ENCODE assay signal across 36 cellular contexts in genomic region chr2:11427224-11427623, GRCh38.
"Had no signal": no experiment of that assay in that cellular context is flagged by ENCODE, and none has a peak within 500 bp of the region (broad histone marks: within the 10 kb centered on the region; RNA-seq: fewer than 3 reads in every experiment).

No MANE protein-coding gene starts in this region.

- H3K4me1 ChIP-seq: body of pancreas, breast epithelium had no signal

- H3K4me3 Mint-ChIP-seq: activated B cell treated with CpG ODN at 0.5 μM for 24 hours; activated CD4-positive, alpha-beta memory T cell treated with anti-CD3 and anti-CD28 coated beads for 36 hours; activated CD4-positive, alpha-beta T cell treated with anti-CD3 and anti-CD28 coated beads, Interleukin-2, amount 10 ng/mL, durations not matched to agents 24 days and 14 days; activated CD8-positive, alpha-beta T cell treated with anti-CD3 and anti-CD28 coated beads for 36 hours; activated naive CD4-positive, alpha-beta T cell treated with anti-CD3 and anti-CD28 coated beads for 36 hours; activated naive CD8-positive, alpha-beta T cell treated with anti-CD3 and anti-CD28 coated beads for 36 hours; activated T-cell treated with anti-CD3 and anti-CD28 coated beads, Interleukin-2, amount 50 U/mL, for 4 hours; activated T-cell treated with anti-CD3 and anti-CD28 coated beads, Interleukin-2, amount 50 U/mL, for 72 hours; activated T-helper 1 cell treated with anti-CD3 and anti-CD28 coated beads, Interleukin-12 subunit alpha, Interleukin-12 subunit beta, Interleukin-2, Interleukin-4 antibody, amounts not matched to agents 30 ng/mL and 10 ng/mL and 1 ng/mL, durations not matched to agents 14 hours and 24 hours and 36 hours; activated T-helper 17 cell treated with anti-CD3 and anti-CD28 coated beads, Interleukin-2, amount 50 U/mL, for 72 hours; central memory CD8-positive, alpha-beta T cell; T-helper 1 cell treated with Interleukin-12 subunit alpha and Interleukin-12 subunit beta and Interleukin-4 antibody, amounts not matched to agents 30 μg/mL and 1 μg/mL, for 36 hours; T-helper 2 cell treated with Interferon-gamma antibody and Interleukin-4, amounts not matched to agents 5 μg/mL and 100 μg/mL, for 36 hours had no signal

- H3K27ac ChIP-seq: adrenal gland, body of pancreas, brain microvascular endothelial cell, breast epithelium, VCaP had no signal

- H3K4me3 ChIP-seq: adrenal gland, body of pancreas, breast epithelium had no signal

- H3K9me3 ChIP-seq: adrenal gland, body of pancreas, breast epithelium had no signal

- ATAC-seq: activated CD8-positive, alpha-beta T cell treated with anti-CD3 and anti-CD28 coated beads for 36 hours; activated naive CD4-positive, alpha-beta T cell treated with anti-CD3 and anti-CD28 coated beads, Interleukin-2, amount 50 U/mL, for 72 hours; activated T-cell treated with anti-CD3 and anti-CD28 coated beads, Interleukin-2, amount 50 U/mL, for 4 hours; activated T-cell treated with anti-CD3 and anti-CD28 coated beads, Interleukin-2, amount 50 U/mL, for 72 hours; activated T-helper 17 cell treated with anti-CD3 and anti-CD28 coated beads, Interleukin-2, amount 50 U/mL, for 72 hours; body of pancreas had no signal

- H3K27me3 Mint-ChIP-seq: activated B cell treated with CpG ODN at 0.5 μM for 24 hours; activated CD4-positive, alpha-beta memory T cell treated with anti-CD3 and anti-CD28 coated beads for 36 hours; activated CD4-positive, alpha-beta T cell treated with anti-CD3 and anti-CD28 coated beads, Interleukin-2, amount 10 ng/mL, durations not matched to agents 24 days and 14 days; activated CD8-positive, alpha-beta T cell treated with anti-CD3 and anti-CD28 coated beads for 36 hours; activated naive CD8-positive, alpha-beta T cell treated with anti-CD3 and anti-CD28 coated beads for 36 hours; activated T-helper 17 cell treated with anti-CD3 and anti-CD28 coated beads, Interleukin-2, amount 50 U/mL, for 72 hours; central memory CD8-positive, alpha-beta T cell had no signal

- H3K36me3 ChIP-seq: adrenal gland, brain microvascular endothelial cell, breast epithelium had no signal

- H3K27ac Mint-ChIP-seq: activated B cell treated with CpG ODN at 0.5 μM for 24 hours; activated CD4-positive, alpha-beta memory T cell treated with anti-CD3 and anti-CD28 coated beads for 36 hours; activated CD4-positive, alpha-beta T cell treated with anti-CD3 and anti-CD28 coated beads, Interleukin-2, amount 10 ng/mL, durations not matched to agents 24 days and 14 days; activated CD8-positive, alpha-beta T cell treated with anti-CD3 and anti-CD28 coated beads for 36 hours; activated naive CD4-positive, alpha-beta T cell treated with anti-CD3 and anti-CD28 coated beads for 36 hours; activated naive CD4-positive, alpha-beta T cell treated with anti-CD3 and anti-CD28 coated beads, Interleukin-2, amount 50 U/mL, for 72 hours; activated naive CD8-positive, alpha-beta T cell treated with anti-CD3 and anti-CD28 coated beads for 36 hours; activated T-cell treated with anti-CD3 and anti-CD28 coated beads, Interleukin-2, amount 50 U/mL, for 72 hours; activated T-helper 1 cell treated with anti-CD3 and anti-CD28 coated beads, Interleukin-12 subunit alpha, Interleukin-12 subunit beta, Interleukin-2, Interleukin-4 antibody, amounts not matched to agents 30 ng/mL and 10 ng/mL and 1 ng/mL, durations not matched to agents 14 hours and 24 hours and 36 hours; activated T-helper 17 cell treated with anti-CD3 and anti-CD28 coated beads, Interleukin-2, amount 50 U/mL, for 72 hours; T-helper 1 cell treated with Interleukin-12 subunit alpha and Interleukin-12 subunit beta and Interleukin-4 antibody, amounts not matched to agents 30 μg/mL and 1 μg/mL, for 36 hours; T-helper 2 cell treated with Interferon-gamma antibody and Interleukin-4, amounts not matched to agents 5 μg/mL and 100 μg/mL, for 36 hours had no signal

- H3K36me3 Mint-ChIP-seq: activated CD4-positive, alpha-beta memory T cell treated with anti-CD3 and anti-CD28 coated beads for 36 hours; activated naive CD4-positive, alpha-beta T cell treated with anti-CD3 and anti-CD28 coated beads, Interleukin-2, amount 50 U/mL, for 72 hours had no signal

- H3K4me1 Mint-ChIP-seq: activated B cell treated with CpG ODN at 0.5 μM for 24 hours; activated CD4-positive, alpha-beta T cell treated with anti-CD3 and anti-CD28 coated beads, Interleukin-2, amount 10 ng/mL, durations not matched to agents 24 days and 14 days; activated naive CD8-positive, alpha-beta T cell treated with anti-CD3 and anti-CD28 coated beads for 36 hours; activated T-helper 17 cell treated with anti-CD3 and anti-CD28 coated beads, Interleukin-2, amount 50 U/mL, for 72 hours; central memory CD8-positive, alpha-beta T cell had no signal

- DNase-seq: activated B cell treated with CpG ODN at 0.5 μM for 24 hours; activated CD4-positive, alpha-beta memory T cell treated with anti-CD3 and anti-CD28 coated beads for 36 hours; activated CD4-positive, alpha-beta T cell treated with anti-CD3 and anti-CD28 coated beads for 4 hours; activated CD4-positive, alpha-beta T cell treated with anti-CD3 and anti-CD28 coated beads, Interleukin-2, amount 10 ng/mL, durations not matched to agents 24 days and 14 days; activated CD4-positive, alpha-beta T cell treated with anti-CD3 and anti-CD28 coated beads, Interleukin-2, amount 50 U/mL, for 1 hour; activated CD4-positive, alpha-beta T cell treated with anti-CD3 and anti-CD28 coated beads, Interleukin-2, amount 50 U/mL, for 4 hours; activated CD4-positive, CD25-positive, alpha-beta regulatory T cell treated with anti-CD3 and anti-CD28 coated beads, Interleukin-2, amount 50 U/mL, for 72 hours; activated CD8-positive, alpha-beta memory T cell treated with anti-CD3 and anti-CD28 coated beads, Interleukin-2, amount 50 U/mL, for 4 hours; activated CD8-positive, alpha-beta T cell treated with anti-CD3 and anti-CD28 coated beads for 36 hours; activated effector memory CD4-positive, alpha-beta T cell treated with anti-CD3 and anti-CD28 coated beads, Interleukin-2, amount 50 U/mL, for 16 hours; activated gamma-delta T cell treated with Interleukin-2 at 50 U/mL for 16 hours; activated naive CD4-positive, alpha-beta T cell; activated naive CD4-positive, alpha-beta T cell treated with anti-CD3 and anti-CD28 coated beads for 36 hours; activated naive CD4-positive, alpha-beta T cell treated with anti-CD3 and anti-CD28 coated beads, Interleukin-2, amount 50 U/mL, for 16 hours; activated naive CD8-positive, alpha-beta T cell treated with anti-CD3 and anti-CD28 coated beads for 36 hours; activated T-cell treated with anti-CD3 and anti-CD28 coated beads for 4 hours; activated T-cell treated with anti-CD3 and anti-CD28 coated beads, Interleukin-2, amount 50 U/mL, for 1 hour; activated T-cell treated with anti-CD3 and anti-CD28 coated beads, Interleukin-2, amount 50 U/mL, for 4 hours; activated T-cell treated with anti-CD3 and anti-CD28 coated beads, Interleukin-2, amount 50 U/mL, for 72 hours; amniotic stem cell; aorta; body of pancreas; brain microvascular endothelial cell; caudate nucleus; cerebellar nuclear complex; T-helper 2 cell; T-helper 9 cell had no signal

- H3K9me3 Mint-ChIP-seq: activated B cell treated with CpG ODN at 0.5 μM for 24 hours; activated CD4-positive, alpha-beta memory T cell treated with anti-CD3 and anti-CD28 coated beads for 36 hours; activated CD4-positive, alpha-beta T cell treated with anti-CD3 and anti-CD28 coated beads, Interleukin-2, amount 10 ng/mL, durations not matched to agents 24 days and 14 days; activated CD8-positive, alpha-beta T cell treated with anti-CD3 and anti-CD28 coated beads for 36 hours; activated naive CD4-positive, alpha-beta T cell treated with anti-CD3 and anti-CD28 coated beads for 36 hours; activated naive CD4-positive, alpha-beta T cell treated with anti-CD3 and anti-CD28 coated beads, Interleukin-2, amount 50 U/mL, for 72 hours; activated naive CD8-positive, alpha-beta T cell treated with anti-CD3 and anti-CD28 coated beads for 36 hours; activated T-cell treated with anti-CD3 and anti-CD28 coated beads, Interleukin-2, amount 50 U/mL, for 4 hours; activated T-cell treated with anti-CD3 and anti-CD28 coated beads, Interleukin-2, amount 50 U/mL, for 72 hours; activated T-helper 1 cell treated with anti-CD3 and anti-CD28 coated beads, Interleukin-12 subunit alpha, Interleukin-12 subunit beta, Interleukin-2, Interleukin-4 antibody, amounts not matched to agents 30 ng/mL and 10 ng/mL and 1 ng/mL, durations not matched to agents 14 hours and 24 hours and 36 hours; activated T-helper 17 cell treated with anti-CD3 and anti-CD28 coated beads, Interleukin-2, amount 50 U/mL, for 72 hours; central memory CD8-positive, alpha-beta T cell; T-helper 1 cell treated with Interleukin-12 subunit alpha and Interleukin-12 subunit beta and Interleukin-4 antibody, amounts not matched to agents 30 μg/mL and 1 μg/mL, for 36 hours; T-helper 2 cell treated with Interferon-gamma antibody and Interleukin-4, amounts not matched to agents 5 μg/mL and 100 μg/mL, for 36 hours had no signal

- H3K27me3 ChIP-seq: adrenal gland, body of pancreas, brain microvascular endothelial cell, breast epithelium had no signal
